ENCODE assay signal across 8 cellular contexts in genomic region chr9:96136992-96137665, GRCh38.
DNase-seq lines count a peak whose midpoint lies in the region; ATAC-seq and TF ChIP-seq lines count a peak whose summit lies in the region.

No MANE protein-coding gene starts in this region.

- ATAC-seq in GM18867 (IDR thresholded peaks at IDR 0.05; ENCODE audit: unreplicated experiment) (peak; percentile 95), HG03025 (IDR thresholded peaks at IDR 0.05; ENCODE audit: low FRiP score, unreplicated experiment) (peak; percentile 98)

- peak overlapping the region; percentile 15 for H2AFZ ChIP-seq in SU-DHL-6 (ENCODE audit: low read depth, low read length, severe bottlenecking)

- DNase-seq in AG04449 (ENCODE audit: low read depth, low spot score) (peak; percentile 31), globus pallidus (ENCODE audit: low spot score) (peak; percentile 78), smooth muscle cell of the brain vasculature (ENCODE audit: low read depth, low spot score) (peak; percentile 80)
- no peak for DNase-seq in effector CD8-positive, alpha-beta T cell (lab: John Stamatoyannopoulos, UW)
- DNase-seq in activated CD4-positive, alpha-beta T cell treated with anti-CD3 and anti-CD28 coated beads, Interleukin-2, amount 50 U/mL, for 4 hours, result no peak

- H3K79me2 ChIP-seq in SU-DHL-6 (ENCODE audit: insufficient read depth, low read length), result no peaks in the 10 kb centered on the region

- H3K9me2 ChIP-seq in SU-DHL-6 (replicated peaks; ENCODE audit: insufficient read depth, low read length), result no peaks in the 10 kb centered on the region

- no peak overlapping the region for H3K27ac ChIP-seq in SU-DHL-6 (ENCODE audit: low read depth, low read length)

- POLR2A ChIA-PET in AG04449 (lab: Yijun Ruan, JAX), result no interaction called here

- no peaks in the 10 kb centered on the region for H3K36me3 ChIP-seq in SU-DHL-6 (ENCODE audit: low read length)

- peak overlapping the region; percentile 5 for H3K4me2 ChIP-seq in SU-DHL-6 (ENCODE audit: low read depth, low read length, poor library complexity, severe bottlenecking)

- H4K20me1 ChIP-seq in SU-DHL-6 (ENCODE audit: low read depth, low read length), result no peaks in the 10 kb centered on the region

- H3K9ac ChIP-seq in SU-DHL-6 (ENCODE audit: low read length), result no peak overlapping the region

- H3F3A ChIP-seq in SU-DHL-6 (ENCODE audit: insufficient read depth), result no peaks in the 10 kb centered on the region

- no peaks in the 10 kb centered on the region for H3K9me3 ChIP-seq in SU-DHL-6 (ENCODE audit: insufficient read depth, low read length)

- H3K4me3 ChIP-seq in AG04449 (ENCODE audit: low read depth, low read length) (peak overlapping the region; percentile 38), SU-DHL-6 (ENCODE audit: insufficient read depth, low read length, poor library complexity, severe bottlenecking) (no peak overlapping the region)

- TF ChIP-seq CTCF in AG04449 (IDR thresholded peaks at IDR 0.05; ENCODE audit: insufficient read depth, low read length, missing control alignments) (no peak), SU-DHL-6 (IDR thresholded peaks at IDR 0.05; ENCODE audit: insufficient read depth, low read length, poor library complexity, severe bottlenecking) (no peak)

- CTCF ChIA-PET in AG04449 (lab: Yijun Ruan, JAX), result interaction anchor here (1.0 to 1.5 kb wide), 2 partner anchors 9 to 83 kb away, joined by 3 read pairs; no protein-coding TSS in a partner anchor

- H3K27me3 ChIP-seq in SU-DHL-6 (ENCODE audit: low read length), result no peaks in the 10 kb centered on the region

Comparison
In these comparisons a context has a peak if more than half of its experiments do, and no peak if none do; other contexts are left out.
1. DNase-seq: peak in AG04449 (single experiment), globus pallidus (single experiment) and smooth muscle cell of the brain vasculature (single experiment); none in effector CD8-positive, alpha-beta T cell (single experiment) and activated CD4-positive, alpha-beta T cell treated with anti-CD3 and anti-CD28 coated beads, Interleukin-2, amount 50 U/mL, for 4 hours (0 of 2).